8 cellular contexts compared by ENCODE assay signal in the genomic region with DNA sequence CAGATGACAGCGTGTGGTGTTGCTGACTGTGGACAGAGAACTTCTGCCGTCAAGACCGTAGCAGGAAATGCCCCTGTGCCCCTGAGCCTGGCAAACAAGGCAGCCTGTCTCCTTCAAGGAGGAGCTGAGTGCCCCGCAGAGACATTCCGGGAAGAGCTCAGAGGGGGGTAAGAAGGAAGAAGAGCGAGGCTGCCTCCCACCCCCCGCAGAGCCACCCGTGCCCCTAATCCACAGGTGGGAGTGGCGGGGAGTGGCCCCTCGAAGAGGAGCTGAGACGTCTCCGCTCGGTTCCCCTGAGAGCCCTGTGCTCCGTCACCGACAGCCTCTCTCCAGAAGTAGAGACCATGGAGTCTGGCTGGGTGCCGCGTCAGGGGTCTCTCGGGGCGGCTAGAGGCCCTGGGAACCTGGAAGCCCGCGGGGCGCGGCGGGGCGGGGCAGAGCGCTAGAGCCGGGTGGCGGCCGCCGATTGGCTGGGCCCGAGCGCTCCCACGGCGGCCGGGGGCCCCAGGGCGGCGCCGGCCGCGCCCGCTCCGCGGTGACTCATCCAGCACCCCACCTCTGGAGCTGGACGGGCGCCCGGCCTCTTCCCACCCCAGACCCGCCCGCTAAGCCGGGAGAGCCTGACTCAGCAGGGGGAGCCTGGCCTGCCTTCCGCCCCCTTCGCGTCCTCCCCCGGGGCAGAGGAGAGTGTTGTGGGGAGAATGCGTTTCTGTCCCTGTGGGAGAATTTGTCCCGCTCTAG. TPM values are rescaled to one million over a fixed set of nuclear protein-coding genes. Genes with fewer than 3 reads are reported as not detected.
DNase-seq lines count a peak whose midpoint lies in the region; ATAC-seq and TF ChIP-seq lines count a peak whose summit lies in the region.

No MANE protein-coding gene starts in this region.

- H3K9me2 ChIP-seq in HCT116 (ENCODE audit: insufficient read depth) (no peaks in the 10 kb centered on the region), OCI-LY7 (ENCODE audit: insufficient read depth, low read length) (no peaks in the 10 kb centered on the region)

- no peak for TF ChIP-seq RAD21 in HCT116 (IDR thresholded peaks at IDR 0.05; ENCODE audit: low read depth)

- H4K20me1 ChIP-seq in HCT116 (ENCODE audit: insufficient read depth) (no peaks in the 10 kb centered on the region), OCI-LY7 (ENCODE audit: insufficient read depth, low read length) (no peaks in the 10 kb centered on the region)

- H3K4me2 ChIP-seq in HCT116 (ENCODE audit: low read length) (peak overlapping the region; percentile 91), OCI-LY7 (ENCODE audit: low read length) (peak overlapping the region; percentile 46; the same call in 1 of the 2 replicates)

- H3K4me1 ChIP-seq in HCT116 (ENCODE audit: control insufficient read depth in 1 of 2, insufficient read depth in 2 of 2, low read length in 2 of 2) (peaks cover 66 to 93% of the 10 kb centered on the region in 2 experiments), OCI-LY7 (ENCODE audit: insufficient read depth, low read length, poor library complexity, severe bottlenecking) (peaks cover 15% of the 10 kb centered on the region), tibial artery (peaks cover 0 to 39% (median 26%) of the 10 kb centered on the region in 4 donors)

- no peaks in the 10 kb centered on the region for H3K9me3 ChIP-seq in HCT116 (ENCODE audit: control insufficient read depth in 1 of 2, insufficient read depth in 1 of 2, low read depth in 1 of 2, low read length in 2 of 2)
- H3K9me3 ChIP-seq in OCI-LY7 (ENCODE audit: low read length) = no peaks in the 10 kb centered on the region
- H3K9me3 ChIP-seq in tibial artery = no peaks in the 10 kb centered on the region

- POLR2A ChIA-PET in HCT116 (lab: Charles Lee) = interaction anchor here (1.0 to 6.2 kb wide), 4 partner anchors 30 to 726 kb away, joined by 3 to 48 read pairs (median 3); no protein-coding TSS in a partner anchor
- POLR2A ChIA-PET in OCI-LY7 (lab: Charles Lee) = no interaction called here

- H3K36me3 ChIP-seq in HCT116 (ENCODE audit: control insufficient read depth in 1 of 2, insufficient read depth in 2 of 2, low read length in 2 of 2) (no peaks in the 10 kb centered on the region), OCI-LY7 (ENCODE audit: insufficient read depth, low read length) (no peaks in the 10 kb centered on the region), tibial artery (no peaks in the 10 kb centered on the region)

- H3K27me3 ChIP-seq in HCT116 (ENCODE audit: insufficient read depth, low read length) (no peaks in the 10 kb centered on the region), tibial artery (no peaks in the 10 kb centered on the region)

- H3K9ac ChIP-seq in HCT116 (ENCODE audit: low read length) = peak overlapping the region; percentile 78

- TF ChIP-seq CTCF in HCT116 (IDR thresholded peaks at IDR 0.05 in 2 of 3, conservative IDR thresholded peaks at IDR 0.05 in 1 of 3; ENCODE audit: borderline replicate concordance in 1 of 3, insufficient read depth in 1 of 3, low read depth in 2 of 3, low read length in 2 of 3) (no peak), OCI-LY7 (conservative IDR thresholded peaks at IDR 0.05; ENCODE audit: low read length) (no peak), foreskin fibroblast (IDR thresholded peaks at IDR 0.05; ENCODE audit: low read depth, low read length) (no peak), tibial artery (IDR thresholded peaks at IDR 0.05) (no peak)

- peak; percentile 74 for ATAC-seq in HCT116
- no peak for ATAC-seq in GM21737 (IDR thresholded peaks at IDR 0.05; ENCODE audit: unreplicated experiment)

- peak; percentile 99 for DNase-seq in AG08396 (ENCODE audit: low spot score)
- peak; percentile 78 for DNase-seq in HCT116 (ENCODE audit: low read depth, low spot score)
- no peak for DNase-seq in OCI-LY7 (ENCODE audit: low spot score)
- DNase-seq in activated effector memory CD4-positive, alpha-beta T cell treated with anti-CD3 and anti-CD28 coated beads, Interleukin-2, amount 50 U/mL, for 16 hours = peak; percentile 84
- peak; percentile 90 to 98 for DNase-seq in foreskin fibroblast
- DNase-seq in non-pigmented ciliary epithelial cell (ENCODE audit: low read depth) = peak; percentile 67
- peak; percentile 88 to 92 for DNase-seq in tibial artery

- intact Hi-C loops in HCT116 (cut with micrococcal nuclease) (loop anchor here (5.0 kb wide), 4 partner anchors 547 to 727 kb away; no protein-coding TSS in a partner anchor), OCI-LY7 (cut with micrococcal nuclease; ENCODE audit: unreplicated experiment) (no loop called here), tibial artery (cut with DNase I; ENCODE audit: low total_unique reads) (no loop called here)

- peak overlapping the region; percentile 15 for H2AFZ ChIP-seq in HCT116 (ENCODE audit: low read depth, low read length, poor library complexity, severe bottlenecking)
- no peak overlapping the region for H2AFZ ChIP-seq in OCI-LY7 (ENCODE audit: low read length)

- RAD21 ChIA-PET in HCT116 (lab: Charles Lee; ENCODE audit: low non-redundant PET in 1 of 2, low total read pairs in 2 of 2, uncharacterized antibody in 2 of 2, unreplicated experiment in 2 of 2) = interaction anchor here in 1 of 2 experiments (0.7 kb wide), 1 partner anchor 11 kb away, joined by 3 read pairs; no protein-coding TSS in a partner anchor

- CTCF ChIA-PET in HCT116 (lab: Charles Lee) = interaction anchor here (0.7 to 2.5 kb wide), 12 partner anchors 8 to 849 kb away, joined by 3 to 17 read pairs (median 4); no protein-coding TSS in a partner anchor
- CTCF ChIA-PET in OCI-LY7 (lab: Charles Lee; ENCODE audit: unreplicated experiment) = interaction anchor here (0.6 kb wide), 1 partner anchor 63 kb away, joined by 3 read pairs; no protein-coding TSS in a partner anchor

- TSS peak; percentile 91 for BruUV-seq in HCT116 (replicated peaks; lab: Mats Ljungman, UMichigan)
- no TSS peak for BruUV-seq in OCI-LY7 (replicated peaks; lab: Mats Ljungman, UMichigan)

- H3K4me3 ChIP-seq in HCT116 (replicated peaks in 1 of 2; ENCODE audit: low read depth in 1 of 2, low read length in 2 of 2) (peak overlapping the region; percentile 43 to 55), OCI-LY7 (ENCODE audit: low read depth, low read length, poor library complexity, severe bottlenecking) (peak overlapping the region; percentile 23), foreskin fibroblast (ENCODE audit: low read depth in 1 of 2, low read length in 2 of 2) (peak overlapping the region; percentile 38 to 48), tibial artery (peak overlapping the region; percentile 57)

- H3K27ac ChIP-seq in HCT116 (ENCODE audit: low read depth, low read length) = peak overlapping the region; percentile 81
- H3K27ac ChIP-seq in OCI-LY7 (ENCODE audit: low read depth, low read length, poor library complexity, severe bottlenecking) = no peak overlapping the region
- H3K27ac ChIP-seq in tibial artery = peak overlapping the region; percentile 83 to 85

- H3K79me2 ChIP-seq in HCT116 (ENCODE audit: insufficient read depth, low read length) (no peaks in the 10 kb centered on the region), OCI-LY7 (ENCODE audit: insufficient read depth, low read depth, low read length) (no peaks in the 10 kb centered on the region)

- TF ChIP-seq POLR2A in HCT116 (IDR thresholded peaks at IDR 0.05; ENCODE audit: borderline replicate concordance, extremely low read depth, insufficient read depth, insufficient read length) = no peak

TF ChIP-seq in HCT116, 20 proteins besides CTCF, POLR2A, EP300 and RAD21:
- TF ChIP-seq TCF7L2 (IDR thresholded peaks at IDR 0.05; ENCODE audit: borderline replicate concordance, extremely low read depth, insufficient read depth, insufficient read length) (peak; percentile 28), POLR2AphosphoS5 (IDR thresholded peaks at IDR 0.05; ENCODE audit: low read depth, low read length) (peak; percentile 20; the same call in 1 of the 2 replicates), ZNF274 (IDR thresholded peaks at IDR 0.05; ENCODE audit: low read depth, low read length) (no peak)

RNA-seq across cellular contexts. Expression of a gene that starts 25.2 kb away (rescaled TPM):
- not detected for total RNA-seq in HCT116 (2021; ENCODE audit: unreplicated experiment)
- 0.06 TPM in 1 of 2 replicates, not detected in the other for polyA plus RNA-seq in HCT116 (2012)
- not detected in 2 replicates for total RNA-seq in OCI-LY7 (2014; rRNA removed; shearing (Covaris generic))
- total RNA-seq in OCI-LY7 (2022) = not detected in 2 replicates

RNA-seq across cellular contexts. Expression of a gene that starts 30.9 kb away (rescaled TPM):
- total RNA-seq in HCT116 (2021; ENCODE audit: unreplicated experiment) (1,655 TPM), OCI-LY7 (2022) (0.89 TPM in 2 replicates)
- polyA plus RNA-seq in HCT116 (2012) = 1,805 and 2,066 TPM in 2 replicates
- total RNA-seq in OCI-LY7 (2014; rRNA removed; shearing (Covaris generic)) = 0.16 TPM in 1 of 2 replicates, not detected in the other

RNA-seq across cellular contexts. Expression of a gene that starts 39.9 kb away (rescaled TPM):
- total RNA-seq in HCT116 (2021; ENCODE audit: unreplicated experiment) (not detected), OCI-LY7 (2022) (not detected in 2 replicates)
- polyA plus RNA-seq in HCT116 (2012) = not detected in 2 replicates
- not detected in 2 replicates for total RNA-seq in OCI-LY7 (2014; rRNA removed; shearing (Covaris generic))

Comparison
In these comparisons a context has a peak if more than half of its experiments do, and no peak if none do; other contexts are left out.
1. RNA of a gene that starts 30.9 kb away (total RNA-seq): 1,655 TPM in HCT116 (single experiment); 0.16 to 0.89 TPM in OCI-LY7; every median in the first group is over 100 times any median in the second.
2. Peak in every context shown above with its lines, with median percentiles within 50 percentile points of each other: H3K4me3 ChIP-seq.